In genomic region chr6:144710207-144710606, GRCh38 we compare ENCODE assay signal across 12 cellular contexts.
A peak's percentile ranks its signal among the peaks of the same experiment; 100 is the strongest.
DNase-seq lines count a peak whose midpoint lies in the region; ATAC-seq, FAIRE-seq and TF ChIP-seq lines count a peak whose summit lies in the region.
"Had no signal": no experiment of that assay in that cellular context is flagged by ENCODE, and none has a peak within 500 bp of the region (broad histone marks: within the 10 kb centered on the region; RNA-seq: fewer than 3 reads in every experiment).

No MANE protein-coding gene starts in this region.

- H3K4me1 ChIP-seq in endothelial cell of umbilical vein (ENCODE audit: control insufficient read depth, extremely low read depth, insufficient read depth, low read length): peaks cover 16% of the 10 kb centered on the region

- peaks cover 23 to 28% of the 10 kb centered on the region in 2 donors for H3K4me1 Mint-ChIP-seq in natural killer cell treated with Interleukin-12 subunit alpha and Interleukin-12 subunit beta and Interleukin-15 and Interleukin-18, amount 100 ng/mL, for 72 hours (ENCODE audit: low read depth in 2 of 2)

- POLR2A ChIA-PET in endothelial cell of umbilical vein (lab: Charles Lee): no interaction called here

- no TSS peak for BruUV-seq in endothelial cell of umbilical vein (replicated peaks; lab: Mats Ljungman, UMichigan)

- CTCF ChIA-PET in endothelial cell of umbilical vein (lab: Charles Lee): interaction anchor here (0.6 to 1.8 kb wide), 2 partner anchors 10 to 20 kb away, joined by 3 to 8 read pairs; no protein-coding TSS in a partner anchor

- DNase-seq in EH (ENCODE audit: low read depth) (peak; percentile 96), RKO (ENCODE audit: low spot score) (peak; percentile 87), endothelial cell of umbilical vein (ENCODE audit: low read depth, low spot score) (peak; percentile 61), CD1c-positive myeloid dendritic cell (ENCODE audit: extremely low spot score) (no peak), glomerular visceral epithelial cell (ENCODE audit: extremely low spot score) (no peak), GM19239 (ENCODE audit: insufficient read length, low spot score) (no peak)
- no peak for DNase-seq in natural killer cell treated with Interleukin-12 subunit alpha and Interleukin-12 subunit beta and Interleukin-15 and Interleukin-18, amount 100 ng/mL, for 72 hours (ENCODE audit: low spot score)
- DNase-seq in activated CD4-positive, CD25-positive, alpha-beta regulatory T cell (lab: John Stamatoyannopoulos, UW): no peak
- DNase-seq: activated CD4-positive, alpha-beta T cell treated with anti-CD3 and anti-CD28 coated beads, Interleukin-2, amount 50 U/mL, for 4 hours; activated naive CD4-positive, alpha-beta T cell; dorsolateral prefrontal cortex had no signal

- dilution Hi-C loops in endothelial cell of umbilical vein (cut with MboI; ENCODE audit: extremely low pct_ligation_motif_present, low sequenced_read_pairs): no loop called here

- H3K9me3 ChIP-seq in endothelial cell of umbilical vein (replicated peaks; ENCODE audit: control insufficient read depth, insufficient read depth, low read length): no peaks in the 10 kb centered on the region

- peak; percentile 89 for FAIRE-seq in endothelial cell of umbilical vein (lab: Jason Lieb, UNC)
- FAIRE-seq in GM19239 (lab: Jason Lieb, UNC): no peak
- FAIRE-seq: GM12878 had no signal

- no peak overlapping the region for H3K4me3 ChIP-seq in endothelial cell of umbilical vein (replicated peaks in 1 of 3; ENCODE audit: insufficient read depth in 1 of 3, low read depth in 1 of 3, low read length in 3 of 3)
- H3K4me3 ChIP-seq: dorsolateral prefrontal cortex, GM12878 had no signal

- H3K9me3 Mint-ChIP-seq in natural killer cell treated with Interleukin-12 subunit alpha and Interleukin-12 subunit beta and Interleukin-15 and Interleukin-18, amount 100 ng/mL, for 72 hours: no peaks in the 10 kb centered on the region

- H3K36me3 ChIP-seq in endothelial cell of umbilical vein (ENCODE audit: control insufficient read depth in 2 of 2, extremely low read depth in 1 of 2, insufficient read depth in 2 of 2, low read length in 2 of 2): no peaks in the 10 kb centered on the region

- ATAC-seq in natural killer cell treated with Interleukin-12 subunit alpha and Interleukin-12 subunit beta and Interleukin-15 and Interleukin-18, amount 100 ng/mL, for 72 hours: peak in 1 of 2 donors; percentile 59
- ATAC-seq: GM12878 had no signal

- no peak overlapping the region for H3K9ac ChIP-seq in endothelial cell of umbilical vein (replicated peaks; ENCODE audit: extremely low read depth, insufficient read depth, low read length)

- H3K27me3 ChIP-seq in endothelial cell of umbilical vein (ENCODE audit: control insufficient read depth in 2 of 2, insufficient read depth in 2 of 2, low read length in 2 of 2): no peaks in the 10 kb centered on the region
- H3K27me3 ChIP-seq: dorsolateral prefrontal cortex had no signal

- no peaks in the 10 kb centered on the region for H3K9me1 ChIP-seq in endothelial cell of umbilical vein (replicated peaks; ENCODE audit: control insufficient read depth, extremely low read depth, insufficient read depth, low read length)

- H3K4me2 ChIP-seq in endothelial cell of umbilical vein (ENCODE audit: insufficient read depth, low read length): peak overlapping the region; percentile 45

- H3K79me2 ChIP-seq in endothelial cell of umbilical vein (ENCODE audit: control insufficient read depth, insufficient read depth, low read length): no peaks in the 10 kb centered on the region

- TF ChIP-seq CTCF in endothelial cell of umbilical vein (IDR thresholded peaks at IDR 0.05; ENCODE audit: extremely low read depth in 1 of 2, insufficient read depth in 1 of 2, low read depth in 1 of 2, low read length in 2 of 2): no peak

- H3K27me3 Mint-ChIP-seq in natural killer cell treated with Interleukin-12 subunit alpha and Interleukin-12 subunit beta and Interleukin-15 and Interleukin-18, amount 100 ng/mL, for 72 hours: no peaks in the 10 kb centered on the region

- peak overlapping the region; percentile 13 for H3K27ac ChIP-seq in endothelial cell of umbilical vein (ENCODE audit: insufficient read depth, low read depth, low read length)
- H3K27ac ChIP-seq: dorsolateral prefrontal cortex had no signal

- no peak for TF ChIP-seq POLR2A in endothelial cell of umbilical vein (IDR thresholded peaks at IDR 0.05; ENCODE audit: low read depth, low read length)

- no peaks in the 10 kb centered on the region for H4K20me1 ChIP-seq in endothelial cell of umbilical vein (replicated peaks; ENCODE audit: control insufficient read depth, extremely low read depth, insufficient read depth, low read length)

- H3K27ac Mint-ChIP-seq in natural killer cell treated with Interleukin-12 subunit alpha and Interleukin-12 subunit beta and Interleukin-15 and Interleukin-18, amount 100 ng/mL, for 72 hours: peak overlapping the region; percentile 41 to 54

- intact Hi-C loops in endothelial cell of umbilical vein (cut with micrococcal nuclease): no loop called here

- H3K4me3 Mint-ChIP-seq in natural killer cell treated with Interleukin-12 subunit alpha and Interleukin-12 subunit beta and Interleukin-15 and Interleukin-18, amount 100 ng/mL, for 72 hours: no peak overlapping the region

- H3K36me3 Mint-ChIP-seq in natural killer cell treated with Interleukin-12 subunit alpha and Interleukin-12 subunit beta and Interleukin-15 and Interleukin-18, amount 100 ng/mL, for 72 hours: no peaks in the 10 kb centered on the region

- no peak overlapping the region for H2AFZ ChIP-seq in endothelial cell of umbilical vein (ENCODE audit: low read depth, low read length)

TF ChIP-seq in endothelial cell of umbilical vein, 7 proteins besides CTCF, POLR2A, EP300 and RAD21:
- no peak for TF ChIP-seq GATA2 (IDR thresholded peaks at IDR 0.05; ENCODE audit: insufficient read depth, insufficient read length, low read depth, low read length)
- TF ChIP-seq FOS (IDR thresholded peaks at IDR 0.05; ENCODE audit: borderline replicate concordance, insufficient read depth, low read length): peak; percentile 74
- peak; percentile 50 for TF ChIP-seq POLR2AphosphoS5 (IDR thresholded peaks at IDR 0.05; ENCODE audit: insufficient read depth, low read depth, low read length)
- TF ChIP-seq JUN (IDR thresholded peaks at IDR 0.05; ENCODE audit: borderline replicate concordance, insufficient read depth, insufficient read length, low read depth): peak; percentile 42
TF ChIP-seq in endothelial cell of umbilical vein: peak in this region for 3.

Comparison
In these comparisons a context has a peak if more than half of its experiments do, and no peak if none do; other contexts are left out.
1. DNase-seq: peak in EH (single experiment), RKO (single experiment) and endothelial cell of umbilical vein (single experiment); none in natural killer cell treated with Interleukin-12 subunit alpha and Interleukin-12 subunit beta and Interleukin-15 and Interleukin-18, amount 100 ng/mL, for 72 hours (single experiment), activated CD4-positive, CD25-positive, alpha-beta regulatory T cell (0 of 4), CD1c-positive myeloid dendritic cell (single experiment), glomerular visceral epithelial cell (single experiment) and GM19239 (single experiment).